Comparison of ENCODE assay signal across 8 cellular contexts in the genomic region with DNA sequence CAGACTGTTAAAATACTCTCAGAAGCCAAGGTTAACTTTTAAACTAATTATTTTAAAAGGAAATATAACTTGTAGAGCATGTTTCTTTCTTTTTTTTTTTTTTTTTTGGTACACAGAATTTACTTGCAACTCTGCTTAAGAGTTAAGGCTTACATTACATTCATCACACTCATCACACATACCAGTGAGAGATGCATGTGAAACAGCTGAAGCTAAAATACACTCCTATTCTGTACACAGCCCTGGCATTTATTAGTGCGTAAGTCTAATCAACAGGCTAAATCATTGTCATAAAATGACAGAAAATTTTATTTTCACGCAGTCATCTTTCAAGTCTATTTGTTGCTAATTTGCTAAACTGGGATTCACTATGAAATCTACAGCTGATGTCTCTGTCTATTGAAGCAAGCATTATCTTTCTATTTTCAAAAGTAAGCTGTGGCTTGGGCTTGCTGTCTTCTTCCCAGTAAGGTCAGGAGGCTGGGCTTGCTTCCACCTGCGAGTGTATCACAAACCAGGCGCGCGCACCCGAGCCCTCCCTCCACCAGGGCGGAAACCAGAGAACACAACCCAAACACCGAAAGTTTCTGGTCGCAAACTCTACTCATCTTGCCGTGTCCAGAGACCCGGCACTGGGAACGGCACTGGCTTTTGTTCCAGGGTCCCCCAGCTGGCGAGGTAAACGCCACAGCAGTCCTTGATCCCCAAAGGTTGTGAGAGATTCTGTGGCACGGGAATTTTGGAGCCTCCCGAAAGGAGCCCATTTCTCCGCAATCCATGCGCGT. TPM values are rescaled to one million over a fixed set of nuclear protein-coding genes. Genes with fewer than 3 reads are reported as not detected.
DNase-seq lines count a peak whose midpoint lies in the region; ATAC-seq and TF ChIP-seq lines count a peak whose summit lies in the region.

No MANE protein-coding gene starts in this region.

- no peaks in the 10 kb centered on the region for H3K27me3 ChIP-seq in CD8-positive, alpha-beta memory T cell (ENCODE audit: insufficient read depth, low read length, poor library complexity, severe bottlenecking)
- H3K27me3 ChIP-seq in stomach = no peaks in the 10 kb centered on the region

- TF ChIP-seq EP300 in stomach (IDR thresholded peaks at IDR 0.05) = no peak

- peak overlapping the region; percentile 84 to 98 (median 92) for H3K27ac Mint-ChIP-seq in CD8-positive, alpha-beta memory T cell
- H3K27ac Mint-ChIP-seq in naive thymus-derived CD8-positive, alpha-beta T cell = peak overlapping the region; percentile 91 to 99 (median 98)

- CTCF ChIA-PET in CD8-positive, alpha-beta memory T cell (lab: Charles Lee) = no interaction called here

- TF ChIP-seq CTCF in stomach (IDR thresholded peaks at IDR 0.05) = peak in 2 of 7 experiments; percentile 5 to 28

- H3K36me3 ChIP-seq in CD8-positive, alpha-beta memory T cell (ENCODE audit: insufficient read depth, low read length) = no peaks in the 10 kb centered on the region
- H3K36me3 ChIP-seq in stomach = no peaks in the 10 kb centered on the region

- intact Hi-C loops in stomach (cut with DNase I; ENCODE audit: low total_unique reads) = loop anchor here (5.0 to 10.0 kb wide), 2 partner anchors 85 to 102 kb away; no protein-coding TSS in a partner anchor

- DNase-seq in CD8-positive, alpha-beta memory T cell = peak; percentile 22 to 78 (median 55)
- DNase-seq in HT-29 (ENCODE audit: low spot score) = peak; percentile 83
- DNase-seq in OCI-M1 (lab: John Stamatoyannopoulos, UW) = peak; percentile 89
- peak; percentile 49 for DNase-seq in activated effector memory CD4-positive, alpha-beta T cell treated with Interleukin-2 at 50 U/mL for 16 hours
- peak; percentile 48 for DNase-seq in fibroblast of peridontal ligament (ENCODE audit: extremely low read depth)
- peak; percentile 45 to 84 (median 68) for DNase-seq in naive thymus-derived CD8-positive, alpha-beta T cell
- peak; percentile 80 for DNase-seq in stomach

- peak overlapping the region; percentile 88 to 99 (median 91) for H3K4me3 Mint-ChIP-seq in CD8-positive, alpha-beta memory T cell
- peak overlapping the region; percentile 93 to 100 (median 98) for H3K4me3 Mint-ChIP-seq in naive thymus-derived CD8-positive, alpha-beta T cell

- H3K4me1 ChIP-seq in CD8-positive, alpha-beta memory T cell (ENCODE audit: insufficient read depth, low read length) = no peaks in the 10 kb centered on the region
- peaks cover 0 to 43% (median 21%) of the 10 kb centered on the region in 4 donors for H3K4me1 ChIP-seq in stomach

- WGBS in stomach, 5 donors = 1 to 2% (median 1%) methylated on average over 20 of the region's 20 CpGs

- ATAC-seq in naive thymus-derived CD8-positive, alpha-beta T cell = peak; percentile 19 to 25
- ATAC-seq in HG02938 (IDR thresholded peaks at IDR 0.05; ENCODE audit: unreplicated experiment) = no peak

- H3K36me3 Mint-ChIP-seq in CD8-positive, alpha-beta memory T cell = peaks cover 0 to 4% (median 0%) of the 10 kb centered on the region in 3 donors
- H3K36me3 Mint-ChIP-seq in naive thymus-derived CD8-positive, alpha-beta T cell = peaks cover 0 to 2% (median 0%) of the 10 kb centered on the region in 3 donors

- no peaks in the 10 kb centered on the region for H3K9me3 Mint-ChIP-seq in CD8-positive, alpha-beta memory T cell
- no peaks in the 10 kb centered on the region for H3K9me3 Mint-ChIP-seq in naive thymus-derived CD8-positive, alpha-beta T cell

- H3K4me1 Mint-ChIP-seq in CD8-positive, alpha-beta memory T cell = peaks cover 24 to 44% (median 43%) of the 10 kb centered on the region in 3 donors
- peaks cover 6 to 29% (median 26%) of the 10 kb centered on the region in 4 donors for H3K4me1 Mint-ChIP-seq in naive thymus-derived CD8-positive, alpha-beta T cell

- H3K27me3 Mint-ChIP-seq in CD8-positive, alpha-beta memory T cell = peaks cover 4 to 19% of the 10 kb centered on the region in 2 donors
- no peaks in the 10 kb centered on the region for H3K27me3 Mint-ChIP-seq in naive thymus-derived CD8-positive, alpha-beta T cell

- POLR2A ChIA-PET in CD8-positive, alpha-beta memory T cell (lab: Charles Lee) = interaction anchor here (1.4 kb wide), 1 partner anchor 54 kb away, joined by 4 read pairs; no protein-coding TSS in a partner anchor
- POLR2A ChIA-PET in naive thymus-derived CD8-positive, alpha-beta T cell (lab: Charles Lee) = interaction anchor here (0.7 to 5.1 kb wide), 22 partner anchors 8 to 647 kb away, joined by 3 to 76 read pairs (median 5); partner anchors contain the start of gene ELMOD2

- H3K9me3 ChIP-seq in CD8-positive, alpha-beta memory T cell (ENCODE audit: low read length) = no peaks in the 10 kb centered on the region
- no peaks in the 10 kb centered on the region for H3K9me3 ChIP-seq in stomach

- peak overlapping the region; percentile 95 for H3K4me3 ChIP-seq in CD8-positive, alpha-beta memory T cell (ENCODE audit: low read length)
- H3K4me3 ChIP-seq in stomach = peak overlapping the region; percentile 68 to 81 (median 74)

- peak overlapping the region; percentile 29 for H3K27ac ChIP-seq in CD8-positive, alpha-beta memory T cell (ENCODE audit: low read depth, low read length)
- peak overlapping the region; percentile 97 to 100 (median 98) for H3K27ac ChIP-seq in stomach

- TF ChIP-seq POLR2A in stomach (IDR thresholded peaks at IDR 0.05) = no peak

RNA-seq across cellular contexts. Expression of gene MAML3, which starts 3.9 kb away (rescaled TPM):
- total RNA-seq in CD8-positive, alpha-beta memory T cell = under 1 TPM; 0.44 to 0.57 TPM
- polyA plus RNA-seq in CD8-positive, alpha-beta memory T cell = 0.52 TPM
- 8.6 and 11.8 TPM in 2 replicates for total RNA-seq in HT-29 (2014; rRNA removed; shearing (Covaris generic))
- total RNA-seq in naive thymus-derived CD8-positive, alpha-beta T cell = 1 to 10 TPM; 4.9 to 5.3 TPM
- polyA plus RNA-seq in naive thymus-derived CD8-positive, alpha-beta T cell = 1 to 10 TPM in 2 of 3 donors, under 1 TPM in 1; 0.51 to 1.6 (median 1.4) TPM
- total RNA-seq in stomach = 10 to 100 TPM in 4 of 5 donors, 1 to 10 TPM in 1; 6.6 to 20.3 (median 13.4) TPM
- polyA plus RNA-seq in stomach = 1 to 10 TPM; 1.7 to 2.4 (median 2.2) TPM
